Comparison of ENCODE assay signal across 20 cellular contexts in the genomic region with DNA sequence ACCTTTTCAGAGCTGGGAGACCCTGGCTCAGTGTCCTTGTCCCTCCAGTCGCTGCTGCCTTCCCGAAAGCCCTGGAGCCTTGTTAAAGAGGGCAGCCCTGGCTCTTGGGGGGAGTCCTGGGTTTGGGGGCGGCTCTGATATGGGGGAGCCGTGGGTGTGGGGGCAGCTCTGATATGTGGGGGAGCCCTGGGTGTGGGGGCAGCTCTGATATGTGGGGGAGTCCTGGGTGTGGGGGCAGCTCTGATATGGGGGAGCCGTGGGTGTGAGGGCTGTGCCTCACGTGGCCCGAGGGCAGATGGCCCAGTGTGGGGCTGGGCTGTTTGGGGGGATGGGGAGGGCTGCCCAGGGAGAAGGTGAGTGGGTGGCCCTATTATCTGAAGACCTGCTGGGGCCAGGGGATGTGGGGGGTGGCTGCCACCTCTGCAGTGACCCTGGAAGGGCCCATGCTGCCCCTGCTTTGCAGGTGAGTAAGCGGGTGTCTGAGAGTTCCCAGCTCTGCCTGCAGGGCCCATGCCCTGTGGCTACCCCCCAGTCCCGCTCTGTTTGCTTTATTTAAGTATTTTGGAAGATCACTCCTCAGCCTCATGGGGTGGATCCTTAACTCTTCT. TPM values are rescaled to one million over a fixed set of nuclear protein-coding genes. Genes with fewer than 3 reads are reported as not detected.
DNase-seq lines count a peak whose midpoint lies in the region; ATAC-seq, FAIRE-seq and TF ChIP-seq lines count a peak whose summit lies in the region.
"Had no signal": no experiment of that assay in that cellular context is flagged by ENCODE, and none has a peak within 500 bp of the region (broad histone marks: within the 10 kb centered on the region; RNA-seq: fewer than 3 reads in every experiment).

No MANE protein-coding gene starts in this region.

- no peak for FAIRE-seq in kidney (lab: Jason Lieb, UNC)

- TF ChIP-seq CTCF in activated B cell treated with CpG ODN at 0.5 μM for 24 hours (IDR thresholded peaks at IDR 0.05) (no peak), kidney (IDR thresholded peaks at IDR 0.05; ENCODE audit: borderline replicate concordance, extremely low read depth, insufficient read depth) (no peak), breast epithelium (IDR thresholded peaks at IDR 0.05) (no peak)

- no peak overlapping the region for H3K4me3 Mint-ChIP-seq in T-helper 2 cell treated with Interferon-gamma antibody and Interleukin-4, amounts not matched to agents 5 μg/mL and 100 μg/mL, for 36 hours
- no peak overlapping the region for H3K4me3 Mint-ChIP-seq in activated B cell treated with CpG ODN at 0.5 μM for 24 hours
- H3K4me3 Mint-ChIP-seq in stimulated activated naive B cell treated with anti-CD40 and anti-IgM and Interleukin-4, amounts not matched to agents 10 μg/mL and 1 μg/mL and 100 μg/mL, for 72 hours: peak overlapping the region; percentile 83 to 86
- H3K4me3 Mint-ChIP-seq: HFFc6 had no signal

- peak overlapping the region; percentile 26 for H3K27ac Mint-ChIP-seq in T-helper 2 cell treated with Interferon-gamma antibody and Interleukin-4, amounts not matched to agents 5 μg/mL and 100 μg/mL, for 36 hours
- peak overlapping the region; percentile 98 for H3K27ac Mint-ChIP-seq in activated B cell treated with CpG ODN at 0.5 μM for 24 hours
- peak overlapping the region; percentile 99 for H3K27ac Mint-ChIP-seq in stimulated activated naive B cell treated with anti-CD40 and anti-IgM and Interleukin-4, amounts not matched to agents 10 μg/mL and 1 μg/mL and 100 μg/mL, for 72 hours
- H3K27ac Mint-ChIP-seq: HFFc6 had no signal

- peaks cover 33% of the 10 kb centered on the region for H3K4me1 Mint-ChIP-seq in T-helper 2 cell treated with Interferon-gamma antibody and Interleukin-4, amounts not matched to agents 5 μg/mL and 100 μg/mL, for 36 hours (ENCODE audit: low read depth)
- H3K4me1 Mint-ChIP-seq in activated B cell treated with CpG ODN at 0.5 μM for 24 hours: peaks cover 83% of the 10 kb centered on the region
- H3K4me1 Mint-ChIP-seq in stimulated activated naive B cell treated with anti-CD40 and anti-IgM and Interleukin-4, amounts not matched to agents 10 μg/mL and 1 μg/mL and 100 μg/mL, for 72 hours: peaks cover 63 to 95% of the 10 kb centered on the region in 2 donors

- TF ChIP-seq POLR2A in breast epithelium (IDR thresholded peaks at IDR 0.05): no peak

- H3K36me3 ChIP-seq in kidney (ENCODE audit: control insufficient read depth in 1 of 2, insufficient read depth in 2 of 2, low read length in 2 of 2) (no peaks in the 10 kb centered on the region), breast epithelium (no peaks in the 10 kb centered on the region)
- H3K36me3 ChIP-seq: ascending aorta, ovary had no signal

- H3K9ac ChIP-seq in kidney (ENCODE audit: low read length in 2 of 2): no peak overlapping the region

- no peaks in the 10 kb centered on the region for H3K27me3 ChIP-seq in breast epithelium
- H3K27me3 ChIP-seq: ascending aorta, ovary had no signal

- H3K27me3 Mint-ChIP-seq in T-helper 2 cell treated with Interferon-gamma antibody and Interleukin-4, amounts not matched to agents 5 μg/mL and 100 μg/mL, for 36 hours (ENCODE audit: low read depth): no peaks in the 10 kb centered on the region
- no peaks in the 10 kb centered on the region for H3K27me3 Mint-ChIP-seq in activated B cell treated with CpG ODN at 0.5 μM for 24 hours
- no peaks in the 10 kb centered on the region for H3K27me3 Mint-ChIP-seq in stimulated activated naive B cell treated with anti-CD40 and anti-IgM and Interleukin-4, amounts not matched to agents 10 μg/mL and 1 μg/mL and 100 μg/mL, for 72 hours

- H3K27ac ChIP-seq in kidney (ENCODE audit: low read depth in 2 of 2, low read length in 2 of 2) (no peak overlapping the region), breast epithelium (no peak overlapping the region)
- H3K27ac ChIP-seq: ascending aorta, ovary had no signal

- intact Hi-C loops in activated B cell treated with CpG ODN at 0.5 μM for 24 hours (cut with micrococcal nuclease) (no loop called here), kidney (cut with DNase I) (no loop called here), breast epithelium (cut with DNase I; ENCODE audit: low total_unique reads) (loop anchor here (10.0 kb wide), 1 partner anchor 86 kb away; no protein-coding TSS in a partner anchor)

- H3K4me1 ChIP-seq in kidney (ENCODE audit: control insufficient read depth in 1 of 2, insufficient read depth in 1 of 2, low read depth in 1 of 2, low read length in 2 of 2) (peaks cover 3 to 15% of the 10 kb centered on the region in 2 donors), breast epithelium (no peaks in the 10 kb centered on the region)

- peaks cover 4% of the 10 kb centered on the region for H3K36me3 Mint-ChIP-seq in T-helper 2 cell treated with Interferon-gamma antibody and Interleukin-4, amounts not matched to agents 5 μg/mL and 100 μg/mL, for 36 hours (ENCODE audit: low read depth)
- H3K36me3 Mint-ChIP-seq in activated B cell treated with CpG ODN at 0.5 μM for 24 hours (ENCODE audit: low read depth): no peaks in the 10 kb centered on the region
- H3K36me3 Mint-ChIP-seq in stimulated activated naive B cell treated with anti-CD40 and anti-IgM and Interleukin-4, amounts not matched to agents 10 μg/mL and 1 μg/mL and 100 μg/mL, for 72 hours: peaks cover 7 to 8% of the 10 kb centered on the region in 2 donors

- CTCF ChIA-PET in activated B cell treated with CpG ODN at 0.5 μM for 24 hours (lab: Charles Lee): interaction anchor here (2.7 kb wide), 1 partner anchor 26 kb away, joined by 11 read pairs; no protein-coding TSS in a partner anchor

- H3K9me3 ChIP-seq in kidney (ENCODE audit: control insufficient read depth in 1 of 2, low read length in 2 of 2) (no peaks in the 10 kb centered on the region), breast epithelium (no peaks in the 10 kb centered on the region)
- H3K9me3 ChIP-seq: ascending aorta, ovary had no signal

- POLR2A ChIA-PET in activated B cell treated with CpG ODN at 0.5 μM for 24 hours (lab: Charles Lee): interaction anchor here (0.6 to 4.3 kb wide), 9 partner anchors 12 to 214 kb away, joined by 3 to 44 read pairs (median 10); partner anchors contain the start of gene TBC1D22A

- no peaks in the 10 kb centered on the region for H3K9me3 Mint-ChIP-seq in T-helper 2 cell treated with Interferon-gamma antibody and Interleukin-4, amounts not matched to agents 5 μg/mL and 100 μg/mL, for 36 hours
- no peaks in the 10 kb centered on the region for H3K9me3 Mint-ChIP-seq in activated B cell treated with CpG ODN at 0.5 μM for 24 hours
- H3K9me3 Mint-ChIP-seq in stimulated activated naive B cell treated with anti-CD40 and anti-IgM and Interleukin-4, amounts not matched to agents 10 μg/mL and 1 μg/mL and 100 μg/mL, for 72 hours: no peaks in the 10 kb centered on the region
- H3K9me3 Mint-ChIP-seq: HFFc6 had no signal

- no peak for ATAC-seq in activated B cell treated with CpG ODN at 0.5 μM for 24 hours (ENCODE audit: low read depth)
- no peak for ATAC-seq in stimulated activated naive B cell treated with anti-CD40 and anti-IgM and Interleukin-4, amounts not matched to agents 10 μg/mL and 1 μg/mL and 100 μg/mL, for 72 hours (replicated peaks)

- DNase-seq in T-helper 2 cell treated with Interferon-gamma antibody and Interleukin-4, amounts not matched to agents 5 μg/mL and 100 μg/mL, for 36 hours (ENCODE audit: low spot score): no peak
- no peak for DNase-seq in T-helper 2 cell
- DNase-seq in activated B cell treated with CpG ODN at 0.5 μM for 24 hours: no peak
- peak; percentile 72 for DNase-seq in kidney
- no peak for DNase-seq in stimulated activated naive B cell treated with anti-CD40 and anti-IgM and Interleukin-4, amounts not matched to agents 10 μg/mL and 1 μg/mL and 100 μg/mL, for 72 hours
- DNase-seq in stimulated activated CD8-positive, alpha-beta memory T cell treated with anti-CD3 and anti-CD28 coated beads, Interleukin-4, amount 100 ng/mL, for 48 hours: no peak
- no peak for DNase-seq in iPS-NIHi7 (ENCODE audit: extremely low spot score)
- no peak for DNase-seq in breast epithelium (ENCODE audit: low spot score in 2 of 2)
- DNase-seq: 8988T; activated CD4-positive, CD25-positive, alpha-beta regulatory T cell treated with anti-CD3 and anti-CD28 coated beads, Interleukin-2, amount 50 U/mL, for 72 hours; activated CD8-positive, alpha-beta memory T cell treated with anti-CD3 and anti-CD28 coated beads, Interleukin-2, amount 50 U/mL, for 4 hours; activated gamma-delta T cell treated with Interleukin-2 at 50 U/mL for 16 hours; GDM1; HFFc6; Karpas-422; NCI-H1092; NCI-H2029 treated with DMSO at 0.1 percent for 48 hours; NCI-H510A had no signal

- H3K4me3 ChIP-seq in kidney (ENCODE audit: low read length in 2 of 2): no peak overlapping the region
- H3K4me3 ChIP-seq in breast epithelium: no peak overlapping the region
- H3K4me3 ChIP-seq: ascending aorta, ovary had no signal

RNA-seq across cellular contexts. Expression of gene GRAMD4, which starts 30.9 kb away (rescaled TPM):
- total RNA-seq in activated B cell treated with CpG ODN at 0.5 μM for 24 hours: 39.3 and 45.6 TPM in 2 replicates
- 58.2 TPM for total RNA-seq in kidney
- polyA plus RNA-seq in kidney (ENCODE audit: insufficient read depth, low read depth, low replicate concordance): 12.1 TPM
- 10 to 100 TPM; 28.4 to 85.6 (median 61.0) TPM for total RNA-seq in breast epithelium

RNA-seq across cellular contexts. Expression of gene CELSR1, which starts 51.8 kb away (rescaled TPM):
- 9.0 and 12.3 TPM in 2 replicates for total RNA-seq in activated B cell treated with CpG ODN at 0.5 μM for 24 hours
- 49.9 TPM for total RNA-seq in kidney
- polyA plus RNA-seq in kidney (ENCODE audit: insufficient read depth, low read depth, low replicate concordance): 15.7 TPM
- total RNA-seq in breast epithelium: 10 to 100 TPM in 2 of 3 donors, under 1 TPM in 1; 0.96 to 36.7 (median 21.2) TPM

Comparison
In these comparisons a context has a peak if more than half of its experiments do, and no peak if none do; other contexts are left out.
1. H3K27ac Mint-ChIP-seq: peak in every context shown above with its lines; median percentile 99 in stimulated activated naive B cell treated with anti-CD40 and anti-IgM and Interleukin-4, amounts not matched to agents 10 μg/mL and 1 μg/mL and 100 μg/mL, for 72 hours; 98 in activated B cell treated with CpG ODN at 0.5 μM for 24 hours; 26 in T-helper 2 cell treated with Interferon-gamma antibody and Interleukin-4, amounts not matched to agents 5 μg/mL and 100 μg/mL, for 36 hours.
2. H3K4me3 Mint-ChIP-seq: peak in stimulated activated naive B cell treated with anti-CD40 and anti-IgM and Interleukin-4, amounts not matched to agents 10 μg/mL and 1 μg/mL and 100 μg/mL, for 72 hours (2 of 2); none in T-helper 2 cell treated with Interferon-gamma antibody and Interleukin-4, amounts not matched to agents 5 μg/mL and 100 μg/mL, for 36 hours (single experiment) and activated B cell treated with CpG ODN at 0.5 μM for 24 hours (single experiment).